Comparison of ENCODE assay signal across 40 cellular contexts in genomic region chr1:236930503-236930902, GRCh38.
"Had no signal": no experiment of that assay in that cellular context is flagged by ENCODE, and none has a peak within 500 bp of the region (broad histone marks: within the 10 kb centered on the region; RNA-seq: fewer than 3 reads in every experiment).

No MANE protein-coding gene starts in this region.

- H3K36me3 Mint-ChIP-seq: activated naive CD4-positive, alpha-beta T cell treated with anti-CD3 and anti-CD28 coated beads, Interleukin-2, amount 10 ng/mL, durations not matched to agents 7 days and 5 days; activated naive CD4-positive, alpha-beta T cell treated with anti-CD3 and anti-CD28 coated beads, Interleukin-2, amount 50 U/mL, for 24 hours; activated naive CD4-positive, alpha-beta T cell treated with anti-CD3 and anti-CD28 coated beads, Interleukin-2, amount 50 U/mL, for 72 hours; activated naive CD8-positive, alpha-beta T cell; activated naive CD8-positive, alpha-beta T cell treated with anti-CD3 and anti-CD28 coated beads for 36 hours; activated naive CD8-positive, alpha-beta T cell treated with anti-CD3 and anti-CD28 coated beads, Interleukin-2, amount 10 ng/mL, durations not matched to agents 7 days and 5 days; brain had no signal

- H3K36me3 ChIP-seq: adrenal gland, ascending aorta, brain microvascular endothelial cell, breast epithelium, cardiac muscle cell had no signal

- ATAC-seq: activated naive CD4-positive, alpha-beta T cell treated with anti-CD3 and anti-CD28 coated beads, Interleukin-2, amount 50 U/mL, for 72 hours; activated naive CD8-positive, alpha-beta T cell treated with anti-CD3 and anti-CD28 coated beads, Interleukin-2, amount 50 U/mL, for 24 hours; activated T-cell treated with anti-CD3 and anti-CD28 coated beads, Interleukin-2, amount 50 U/mL, for 4 hours; activated T-cell treated with anti-CD3 and anti-CD28 coated beads, Interleukin-2, amount 50 U/mL, for 72 hours; activated T-helper 17 cell treated with anti-CD3 and anti-CD28 coated beads, Interleukin-2, amount 50 U/mL, for 72 hours; body of pancreas had no signal

- H3K27ac ChIP-seq: adrenal gland, ascending aorta, body of pancreas, brain microvascular endothelial cell, breast epithelium, cardiac muscle cell had no signal

- H3K4me1 Mint-ChIP-seq: activated naive CD4-positive, alpha-beta T cell treated with anti-CD3 and anti-CD28 coated beads, Interleukin-2, amount 10 ng/mL, durations not matched to agents 7 days and 5 days; activated naive CD4-positive, alpha-beta T cell treated with anti-CD3 and anti-CD28 coated beads, Interleukin-2, amount 50 U/mL, for 24 hours; activated naive CD8-positive, alpha-beta T cell treated with anti-CD3 and anti-CD28 coated beads for 36 hours; activated naive CD8-positive, alpha-beta T cell treated with anti-CD3 and anti-CD28 coated beads, Interleukin-2, amount 10 ng/mL, durations not matched to agents 7 days and 5 days; activated naive CD8-positive, alpha-beta T cell treated with anti-CD3 and anti-CD28 coated beads, Interleukin-2, amount 50 U/mL, for 24 hours; activated T-helper 17 cell treated with anti-CD3 and anti-CD28 coated beads, Interleukin-2, amount 50 U/mL, for 72 hours; central memory CD8-positive, alpha-beta T cell had no signal

- H3K4me3 ChIP-seq: adrenal gland, ascending aorta, body of pancreas, breast epithelium, cardiac muscle cell had no signal

- H3K4me1 ChIP-seq: adrenal gland, ascending aorta, body of pancreas, breast epithelium had no signal

- H3K27me3 Mint-ChIP-seq: activated naive CD4-positive, alpha-beta T cell treated with anti-CD3 and anti-CD28 coated beads, Interleukin-2, amount 10 ng/mL, durations not matched to agents 7 days and 5 days; activated naive CD8-positive, alpha-beta T cell treated with anti-CD3 and anti-CD28 coated beads, Interleukin-2, amount 10 ng/mL, durations not matched to agents 7 days and 5 days; activated naive CD8-positive, alpha-beta T cell treated with anti-CD3 and anti-CD28 coated beads, Interleukin-2, amount 50 U/mL, for 24 hours had no signal

- H3K9me3 ChIP-seq: adrenal gland, ascending aorta, body of pancreas had no signal

- H3K27ac Mint-ChIP-seq: activated naive CD4-positive, alpha-beta T cell treated with anti-CD3 and anti-CD28 coated beads for 36 hours; activated naive CD4-positive, alpha-beta T cell treated with anti-CD3 and anti-CD28 coated beads, Interleukin-2, amount 10 ng/mL, durations not matched to agents 7 days and 5 days; activated naive CD4-positive, alpha-beta T cell treated with anti-CD3 and anti-CD28 coated beads, Interleukin-2, amount 50 U/mL, for 24 hours; activated naive CD4-positive, alpha-beta T cell treated with anti-CD3 and anti-CD28 coated beads, Interleukin-2, amount 50 U/mL, for 72 hours; activated naive CD8-positive, alpha-beta T cell; activated naive CD8-positive, alpha-beta T cell treated with anti-CD3 and anti-CD28 coated beads for 36 hours; activated naive CD8-positive, alpha-beta T cell treated with anti-CD3 and anti-CD28 coated beads, Interleukin-2, amount 10 ng/mL, durations not matched to agents 7 days and 5 days; activated naive CD8-positive, alpha-beta T cell treated with anti-CD3 and anti-CD28 coated beads, Interleukin-2, amount 50 U/mL, for 24 hours; activated T-cell treated with anti-CD3 and anti-CD28 coated beads, Interleukin-2, amount 50 U/mL, for 24 hours; activated T-cell treated with anti-CD3 and anti-CD28 coated beads, Interleukin-2, amount 50 U/mL, for 72 hours; activated T-helper 1 cell treated with anti-CD3 and anti-CD28 coated beads, Interleukin-12 subunit alpha, Interleukin-12 subunit beta, Interleukin-2, Interleukin-4 antibody, amounts not matched to agents 30 ng/mL and 10 ng/mL and 1 ng/mL, durations not matched to agents 14 hours and 24 hours and 36 hours; activated T-helper 17 cell treated with anti-CD3 and anti-CD28 coated beads, Interleukin-2, amount 50 U/mL, for 72 hours; activated T-helper 2 cell treated with anti-CD3 and anti-CD28 coated beads, Interferon-gamma antibody, Interleukin-2, Interleukin-4, amounts not matched to agents 10 μg/mL and 5 μg/mL and 100 μg/mL, durations not matched to agents 14 hours and 24 hours and 36 hours; brain had no signal

- H3K4me3 Mint-ChIP-seq: activated naive CD4-positive, alpha-beta T cell treated with anti-CD3 and anti-CD28 coated beads for 36 hours; activated naive CD4-positive, alpha-beta T cell treated with anti-CD3 and anti-CD28 coated beads, Interleukin-2, amount 10 ng/mL, durations not matched to agents 7 days and 5 days; activated naive CD4-positive, alpha-beta T cell treated with anti-CD3 and anti-CD28 coated beads, Interleukin-2, amount 50 U/mL, for 24 hours; activated naive CD8-positive, alpha-beta T cell; activated naive CD8-positive, alpha-beta T cell treated with anti-CD3 and anti-CD28 coated beads for 36 hours; activated naive CD8-positive, alpha-beta T cell treated with anti-CD3 and anti-CD28 coated beads, Interleukin-2, amount 10 ng/mL, durations not matched to agents 7 days and 5 days; activated naive CD8-positive, alpha-beta T cell treated with anti-CD3 and anti-CD28 coated beads, Interleukin-2, amount 50 U/mL, for 24 hours; activated T-cell treated with anti-CD3 and anti-CD28 coated beads, Interleukin-2, amount 50 U/mL, for 24 hours; activated T-cell treated with anti-CD3 and anti-CD28 coated beads, Interleukin-2, amount 50 U/mL, for 4 hours; activated T-cell treated with anti-CD3 and anti-CD28 coated beads, Interleukin-2, amount 50 U/mL, for 72 hours; activated T-helper 1 cell treated with anti-CD3 and anti-CD28 coated beads, Interleukin-12 subunit alpha, Interleukin-12 subunit beta, Interleukin-2, Interleukin-4 antibody, amounts not matched to agents 30 ng/mL and 10 ng/mL and 1 ng/mL, durations not matched to agents 14 hours and 24 hours and 36 hours; activated T-helper 17 cell treated with anti-CD3 and anti-CD28 coated beads, Interleukin-2, amount 50 U/mL, for 72 hours; brain; central memory CD8-positive, alpha-beta T cell had no signal

- H3K27me3 ChIP-seq: adrenal gland, ascending aorta, body of pancreas, brain microvascular endothelial cell, breast epithelium, cardiac muscle cell had no signal

- DNase-seq: activated effector memory CD4-positive, alpha-beta T cell treated with anti-CD3 and anti-CD28 coated beads, Interleukin-2, amount 50 U/mL, for 16 hours; activated effector memory CD4-positive, alpha-beta T cell treated with Interleukin-2 at 50 U/mL for 16 hours; activated gamma-delta T cell; activated gamma-delta T cell treated with Interleukin-2 at 50 U/mL for 16 hours; activated naive CD4-positive, alpha-beta T cell; activated naive CD4-positive, alpha-beta T cell treated with anti-CD3 and anti-CD28 coated beads for 36 hours; activated naive CD4-positive, alpha-beta T cell treated with anti-CD3 and anti-CD28 coated beads, Interleukin-2, amount 10 ng/mL, durations not matched to agents 7 days and 5 days; activated naive CD4-positive, alpha-beta T cell treated with anti-CD3 and anti-CD28 coated beads, Interleukin-2, amount 50 U/mL, for 16 hours; activated naive CD4-positive, alpha-beta T cell treated with Interleukin-2 at 50 U/mL for 16 hours; activated naive CD8-positive, alpha-beta T cell treated with anti-CD3 and anti-CD28 coated beads for 36 hours; activated naive CD8-positive, alpha-beta T cell treated with anti-CD3 and anti-CD28 coated beads, Interleukin-2, amount 10 ng/mL, durations not matched to agents 7 days and 5 days; activated naive CD8-positive, alpha-beta T cell treated with anti-CD3 and anti-CD28 coated beads, Interleukin-2, amount 50 U/mL, for 24 hours; activated T-cell treated with anti-CD3 and anti-CD28 coated beads, Interleukin-2, amount 50 U/mL, for 1 hour; activated T-cell treated with anti-CD3 and anti-CD28 coated beads, Interleukin-2, amount 50 U/mL, for 24 hours; activated T-cell treated with anti-CD3 and anti-CD28 coated beads, Interleukin-2, amount 50 U/mL, for 4 hours; activated T-cell treated with anti-CD3 and anti-CD28 coated beads, Interleukin-2, amount 50 U/mL, for 48 hours; activated T-cell treated with anti-CD3 and anti-CD28 coated beads, Interleukin-2, amount 50 U/mL, for 72 hours; adrenal gland; amniotic stem cell; amygdala; anterior cingulate cortex; aorta; body of pancreas; brain microvascular endothelial cell; caudate nucleus; central memory CD4-positive, alpha-beta T cell; cerebellar nuclear complex had no signal

- H3K9me3 Mint-ChIP-seq: activated naive CD4-positive, alpha-beta T cell treated with anti-CD3 and anti-CD28 coated beads, Interleukin-2, amount 10 ng/mL, durations not matched to agents 7 days and 5 days; activated naive CD8-positive, alpha-beta T cell treated with anti-CD3 and anti-CD28 coated beads, Interleukin-2, amount 50 U/mL, for 24 hours; activated T-helper 1 cell treated with anti-CD3 and anti-CD28 coated beads, Interleukin-12 subunit alpha, Interleukin-12 subunit beta, Interleukin-2, Interleukin-4 antibody, amounts not matched to agents 30 ng/mL and 10 ng/mL and 1 ng/mL, durations not matched to agents 14 hours and 24 hours and 36 hours; activated T-helper 2 cell treated with anti-CD3 and anti-CD28 coated beads, Interferon-gamma antibody, Interleukin-2, Interleukin-4, amounts not matched to agents 10 μg/mL and 5 μg/mL and 100 μg/mL, durations not matched to agents 14 hours and 24 hours and 36 hours; central memory CD8-positive, alpha-beta T cell had no signal

- FAIRE-seq: astrocyte, bronchial epithelial cell had no signal
